Comparison of ENCODE assay signal across 1 cellular context in genomic region chr16:66135838-66136237, GRCh38.
TF ChIP-seq lines count a peak whose summit lies in the region.

No MANE protein-coding gene starts in this region.

TF ChIP-seq in H1, 55 proteins besides CTCF, POLR2A, EP300 and RAD21:
- TF ChIP-seq GABPA (IDR thresholded peaks at IDR 0.05; ENCODE audit: borderline replicate concordance, insufficient read depth, low read length) = no peak
- TF ChIP-seq MAX (IDR thresholded peaks at IDR 0.05) = no peak
- no peak for TF ChIP-seq POU5F1 (IDR thresholded peaks at IDR 0.05; ENCODE audit: low read depth, low read length)
- TF ChIP-seq CHD7 (IDR thresholded peaks at IDR 0.05; ENCODE audit: insufficient replicate concordance, low read length) = no peak
- TF ChIP-seq SP1 (IDR thresholded peaks at IDR 0.05; ENCODE audit: low read depth, low read length) = no peak
- no peak for TF ChIP-seq RBBP5 (IDR thresholded peaks at IDR 0.05; ENCODE audit: borderline replicate concordance, low read depth, low read length)
- no peak for TF ChIP-seq SRF (IDR thresholded peaks at IDR 0.05; ENCODE audit: low read depth, low read length)
- TF ChIP-seq BRCA1 (IDR thresholded peaks at IDR 0.05; ENCODE audit: low read depth, low read length) = no peak
- no peak for TF ChIP-seq TBP (IDR thresholded peaks at IDR 0.05; ENCODE audit: low read depth, low read length)
TF ChIP-seq in H1: peak in this region for 0.
